1 cellular context compared by ENCODE assay signal in genomic region chr10:72354356-72355213, GRCh38.
A peak's percentile ranks its signal among the peaks of the same experiment; 100 is the strongest.
TF ChIP-seq lines count a peak whose summit lies in the region.

DNAJB12 (minus strand) TSS chr10:72354919; CDS start chr10:72354897, 22 bp downstream.

TF ChIP-seq in HepG2, 621 proteins besides CTCF, POLR2A, EP300 and RAD21 (continued from another document):
- TF ChIP-seq ZNF710 (CRISPR knock-in tag; IDR thresholded peaks at IDR 0.05; ENCODE audit: borderline replicate concordance): peak; percentile 56
- 0 out of 2 replicates have a peak, but pooled peaks have one; percentile 40 for TF ChIP-seq PAF1 (CRISPR knock-in tag; IDR thresholded peaks at IDR 0.05)
- TF ChIP-seq SAFB2 (CRISPR knock-in tag; IDR thresholded peaks at IDR 0.05; ENCODE audit: borderline replicate concordance, low read depth): no peak
- TF ChIP-seq KLF15 (CRISPR knock-in tag; IDR thresholded peaks at IDR 0.05; ENCODE audit: borderline replicate concordance): no peak
- TF ChIP-seq ZNF292 (CRISPR knock-in tag; IDR thresholded peaks at IDR 0.05; ENCODE audit: borderline replicate concordance, low read depth): no peak
- TF ChIP-seq HOMEZ (CRISPR knock-in tag; IDR thresholded peaks at IDR 0.05; ENCODE audit: low read depth): peak; percentile 72; the same call in 1 of the 2 replicates
- no peak; the same call in 1 of the 2 replicates for TF ChIP-seq MED13 (CRISPR knock-in tag; IDR thresholded peaks at IDR 0.05)
- TF ChIP-seq ASH2L (IDR thresholded peaks at IDR 0.05; ENCODE audit: insufficient read length, low read depth, low read length): peak; percentile 99
- TF ChIP-seq ZNF230 (CRISPR knock-in tag; IDR thresholded peaks at IDR 0.05): no peak; the same call in 1 of the 2 replicates
- peak; percentile 43 for TF ChIP-seq IKZF4 (CRISPR knock-in tag; IDR thresholded peaks at IDR 0.05; ENCODE audit: borderline replicate concordance, low read depth, not compliant biosample characterization)
- TF ChIP-seq ZSCAN29 (CRISPR knock-in tag; conservative IDR thresholded peaks at IDR 0.05): peak; percentile 85; the same call in 1 of the 2 replicates
- peak; percentile 97 for TF ChIP-seq HOXA3 (CRISPR knock-in tag; IDR thresholded peaks at IDR 0.05)
- peak; percentile 32 for TF ChIP-seq PHF5A (CRISPR knock-in tag; IDR thresholded peaks at IDR 0.05; ENCODE audit: low read depth, unreplicated experiment)
- no peak for TF ChIP-seq NR2F6 (IDR thresholded peaks at IDR 0.05)
- peak; percentile 56; the same call in 1 of the 2 replicates for TF ChIP-seq NR2F6 (CRISPR knock-in tag; IDR thresholded peaks at IDR 0.05)
- TF ChIP-seq ZNF564 (CRISPR knock-in tag; IDR thresholded peaks at IDR 0.05): no peak
- TF ChIP-seq ZNF607 (CRISPR knock-in tag; IDR thresholded peaks at IDR 0.05; ENCODE audit: borderline replicate concordance): peak; percentile 90; the same call in 1 of the 2 replicates
- peak; percentile 54; the same call in 1 of the 2 replicates for TF ChIP-seq FOXJ3 (CRISPR knock-in tag; IDR thresholded peaks at IDR 0.05; ENCODE audit: borderline replicate concordance)
- peak; percentile 21; the same call in 1 of the 2 replicates for TF ChIP-seq ZNF441 (CRISPR knock-in tag; IDR thresholded peaks at IDR 0.05; ENCODE audit: borderline replicate concordance)
- TF ChIP-seq ZNF331 (CRISPR knock-in tag; IDR thresholded peaks at IDR 0.05): peak; percentile 79; the same call in 1 of the 2 replicates
- TF ChIP-seq ARHGAP35 (CRISPR knock-in tag; IDR thresholded peaks at IDR 0.05; ENCODE audit: borderline replicate concordance): peak; percentile 97; the same call in 1 of the 2 replicates
- TF ChIP-seq YEATS4 (CRISPR knock-in tag; IDR thresholded peaks at IDR 0.05; ENCODE audit: borderline replicate concordance): peak; percentile 96
- no peak for TF ChIP-seq FOSL1 (CRISPR knock-in tag; IDR thresholded peaks at IDR 0.05; ENCODE audit: borderline replicate concordance)
- TF ChIP-seq ELF1 (CRISPR knock-in tag; IDR thresholded peaks at IDR 0.05): peak; percentile 80
- peak; percentile 56; the same call in 1 of the 2 replicates for TF ChIP-seq FOXP4 (CRISPR knock-in tag; IDR thresholded peaks at IDR 0.05)
- 0 out of 2 replicates have a peak, but pooled peaks have one; percentile 8 for TF ChIP-seq ZNF7 (CRISPR knock-in tag; IDR thresholded peaks at IDR 0.05)
- peak; percentile 76 for TF ChIP-seq ZFY (CRISPR knock-in tag; IDR thresholded peaks at IDR 0.05)
- no peak for TF ChIP-seq ZMYM2 (CRISPR knock-in tag; IDR thresholded peaks at IDR 0.05)
- TF ChIP-seq EHMT2 (IDR thresholded peaks at IDR 0.05; ENCODE audit: borderline replicate concordance, low read depth, low read length): no peak
- no peak for TF ChIP-seq ZNF644 (CRISPR knock-in tag; IDR thresholded peaks at IDR 0.05; ENCODE audit: low read depth)
- TF ChIP-seq TCF7 (IDR thresholded peaks at IDR 0.05; ENCODE audit: low read depth): no peak
- peak; percentile 92 for TF ChIP-seq ZNF264 (CRISPR knock-in tag; IDR thresholded peaks at IDR 0.05)
- peak; percentile 86 for TF ChIP-seq ZNF430 (CRISPR knock-in tag; IDR thresholded peaks at IDR 0.05)
- TF ChIP-seq ZNF350 (CRISPR knock-in tag; IDR thresholded peaks at IDR 0.05; ENCODE audit: borderline replicate concordance, low read depth): peak; percentile 97
- TF ChIP-seq MTF1 (CRISPR knock-in tag; IDR thresholded peaks at IDR 0.05): no peak
- TF ChIP-seq NONO (IDR thresholded peaks at IDR 0.05): no peak
- TF ChIP-seq NONO (CRISPR knock-in tag; conservative IDR thresholded peaks at IDR 0.05): peak; percentile 96
- TF ChIP-seq ZNF792 (CRISPR knock-in tag; IDR thresholded peaks at IDR 0.05): peak; percentile 79
- peak; percentile 93 for TF ChIP-seq ZGPAT (CRISPR knock-in tag; IDR thresholded peaks at IDR 0.05)
- no peak; the same call in 1 of the 2 replicates for TF ChIP-seq ZNF629 (CRISPR knock-in tag; conservative IDR thresholded peaks at IDR 0.05)
- TF ChIP-seq RBM22 (optimal IDR thresholded peaks at IDR 0.05; ENCODE audit: low read length): no peak
- no peak for TF ChIP-seq RARA (CRISPR knock-in tag; IDR thresholded peaks at IDR 0.05)
- no peak for TF ChIP-seq NFE2 (CRISPR knock-in tag; IDR thresholded peaks at IDR 0.05)
- TF ChIP-seq GATA4 (IDR thresholded peaks at IDR 0.05; ENCODE audit: borderline replicate concordance, low read depth): no peak
- TF ChIP-seq ZFAT (CRISPR knock-in tag; conservative IDR thresholded peaks at IDR 0.05): no peak
- peak; percentile 71; the same call in 1 of the 3 replicates for TF ChIP-seq MXI1 (IDR thresholded peaks at IDR 0.05; ENCODE audit: borderline replicate concordance, low read depth, low read length)
- peak; percentile 84 for TF ChIP-seq YY1 (IDR thresholded peaks at IDR 0.05; ENCODE audit: insufficient read depth, insufficient replicate concordance, low read depth, low read length)
- TF ChIP-seq ZNF816 (CRISPR knock-in tag; IDR thresholded peaks at IDR 0.05; ENCODE audit: borderline replicate concordance): peak; percentile 23; the same call in 1 of the 2 replicates
- no peak; the same call in 1 of the 2 replicates for TF ChIP-seq DMTF1 (CRISPR knock-in tag; IDR thresholded peaks at IDR 0.05)
